ENCODE assay signal across 1 cellular context in the genomic region with DNA sequence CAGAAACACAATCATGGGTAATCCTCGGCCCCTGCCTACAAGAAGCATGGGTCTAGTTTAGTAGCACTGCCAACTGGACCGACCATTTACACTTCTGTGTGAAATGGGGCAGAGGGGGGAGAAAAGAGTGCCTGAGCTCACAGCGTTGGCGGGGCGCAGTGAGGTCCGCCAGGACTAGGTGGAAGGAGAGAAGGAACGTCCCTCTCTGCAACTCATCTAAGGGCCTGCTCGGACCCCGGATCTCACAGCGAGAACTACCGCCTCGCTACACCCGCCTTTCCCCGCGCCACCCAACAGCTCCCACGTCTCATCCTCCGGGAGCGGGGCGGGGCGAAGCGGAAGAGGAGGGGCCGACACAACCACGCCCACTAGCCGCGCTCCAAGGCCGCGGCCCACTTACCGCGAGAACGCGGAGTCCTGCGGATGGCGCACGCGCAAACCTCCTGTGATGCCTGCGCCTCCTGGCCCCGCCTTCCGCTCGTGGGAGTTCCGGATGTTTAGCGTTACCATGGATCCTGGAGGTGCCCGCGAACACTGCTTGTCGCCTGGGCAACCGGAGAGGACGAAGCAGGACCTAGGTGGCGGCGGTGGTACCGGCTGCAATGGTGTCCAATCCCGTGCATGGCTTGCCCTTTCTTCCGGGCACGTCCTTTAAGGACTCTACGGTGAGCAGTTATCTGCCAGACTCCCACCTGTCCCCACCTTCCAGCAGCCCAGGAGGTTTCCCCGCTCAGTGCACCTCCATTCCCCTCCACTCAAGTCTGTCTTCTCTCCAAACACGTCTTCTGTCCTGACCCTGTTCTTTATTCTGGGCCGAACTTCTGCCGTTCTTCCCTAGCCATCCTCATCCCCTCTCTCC.
TF ChIP-seq lines count a peak whose summit lies in the region.

TSS of gene EFHC1 (plus strand) at position 534 of the 859 bp plus-strand sequence. CDS start at position 603, 69 bp downstream.

TF ChIP-seq in HepG2, 621 proteins besides CTCF, POLR2A, EP300 and RAD21 (continued from another document and continues in another):
- TF ChIP-seq ZNF790 (CRISPR knock-in tag; IDR thresholded peaks at IDR 0.05; ENCODE audit: borderline replicate concordance) (no peak), NFE2 (CRISPR knock-in tag; IDR thresholded peaks at IDR 0.05) (no peak), PLRG1 (conservative IDR thresholded peaks at IDR 0.05) (no peak), PAF1 (CRISPR knock-in tag; IDR thresholded peaks at IDR 0.05) (no peak), HNRNPLL (IDR thresholded peaks at IDR 0.05; ENCODE audit: low read depth, low read length, poor library complexity, severe bottlenecking) (peak; percentile 87), SOX5 (CRISPR knock-in tag; IDR thresholded peaks at IDR 0.05; ENCODE audit: borderline replicate concordance) (peak; percentile 65), ZMYM2 (CRISPR knock-in tag; IDR thresholded peaks at IDR 0.05) (no peak), ZNF720 (CRISPR knock-in tag; IDR thresholded peaks at IDR 0.05) (0 out of 2 replicates have a peak, but pooled peaks have one; percentile 73), ZNF598 (CRISPR knock-in tag; IDR thresholded peaks at IDR 0.05; ENCODE audit: borderline replicate concordance) (peak; percentile 75), REXO4 (CRISPR knock-in tag; IDR thresholded peaks at IDR 0.05; ENCODE audit: borderline replicate concordance) (no peak), HIVEP1 (CRISPR knock-in tag; IDR thresholded peaks at IDR 0.05) (peak; percentile 95), ZNF777 (CRISPR knock-in tag; IDR thresholded peaks at IDR 0.05) (no peak), ZNF335 (CRISPR knock-in tag; IDR thresholded peaks at IDR 0.05) (no peak), ATF7-NPFF (CRISPR knock-in tag; IDR thresholded peaks at IDR 0.05; ENCODE audit: low read depth) (peak; percentile 52; the same call in 1 of the 2 replicates), NFYB (CRISPR knock-in tag; IDR thresholded peaks at IDR 0.05) (peak; percentile 66; the same call in 1 of the 2 replicates), FOSL1 (CRISPR knock-in tag; IDR thresholded peaks at IDR 0.05; ENCODE audit: borderline replicate concordance) (no peak), CREBL2 (CRISPR knock-in tag; IDR thresholded peaks at IDR 0.05; ENCODE audit: borderline replicate concordance) (peak; percentile 24; the same call in 1 of the 2 replicates), NR2C2 (CRISPR knock-in tag; IDR thresholded peaks at IDR 0.05; ENCODE audit: borderline replicate concordance) (peak; percentile 60; the same call in 1 of the 2 replicates), SPEN (CRISPR knock-in tag; IDR thresholded peaks at IDR 0.05; ENCODE audit: low read depth) (peak; percentile 98), ZNF816 (CRISPR knock-in tag; IDR thresholded peaks at IDR 0.05; ENCODE audit: borderline replicate concordance) (no peak), ETV5 (CRISPR knock-in tag; IDR thresholded peaks at IDR 0.05; ENCODE audit: borderline replicate concordance) (peak; percentile 99), ZNF256 (CRISPR knock-in tag; conservative IDR thresholded peaks at IDR 0.05) (peak; percentile 78), ZBTB25 (CRISPR knock-in tag; IDR thresholded peaks at IDR 0.05) (peak; percentile 88), KLF13 (CRISPR knock-in tag; IDR thresholded peaks at IDR 0.05) (no peak), ZBTB1 (CRISPR knock-in tag; IDR thresholded peaks at IDR 0.05; ENCODE audit: borderline replicate concordance) (no peak), LCORL (IDR thresholded peaks at IDR 0.05) (no peak), LCORL (CRISPR knock-in tag; IDR thresholded peaks at IDR 0.05) (peak; percentile 68; the same call in 1 of the 2 replicates), RFX3 (CRISPR knock-in tag; IDR thresholded peaks at IDR 0.05) (peak; percentile 100), ZNF513 (CRISPR knock-in tag; conservative IDR thresholded peaks at IDR 0.05) (peak; percentile 90), NCOR1 (IDR thresholded peaks at IDR 0.05; ENCODE audit: borderline replicate concordance, low read length) (no peak), RBAK (CRISPR knock-in tag; IDR thresholded peaks at IDR 0.05) (no peak; the same call in 1 of the 2 replicates), GLI4 (CRISPR knock-in tag; IDR thresholded peaks at IDR 0.05; ENCODE audit: borderline replicate concordance) (0 out of 2 replicates have a peak, but pooled peaks have one; percentile 86), AGO2 (optimal IDR thresholded peaks at IDR 0.05; ENCODE audit: low read depth, low read length) (peak; percentile 79), ASH2L (IDR thresholded peaks at IDR 0.05; ENCODE audit: insufficient read length, low read depth, low read length) (no peak), ZNF878 (CRISPR knock-in tag; IDR thresholded peaks at IDR 0.05) (no peak), HHEX (CRISPR knock-in tag; IDR thresholded peaks at IDR 0.05) (peak; percentile 7; the same call in 1 of the 2 replicates), FOXK2 (IDR thresholded peaks at IDR 0.05) (peak; percentile 72; the same call in 1 of the 2 replicates), ZNF33A (CRISPR knock-in tag; IDR thresholded peaks at IDR 0.05; ENCODE audit: borderline replicate concordance) (no peak), ELF4 (CRISPR knock-in tag; IDR thresholded peaks at IDR 0.05; ENCODE audit: borderline replicate concordance) (no peak; the same call in 1 of the 2 replicates), POLR2AphosphoS2 (IDR thresholded peaks at IDR 0.05; ENCODE audit: low read depth, low read length) (no peak), ZFP62 (CRISPR knock-in tag; IDR thresholded peaks at IDR 0.05) (no peak), ZNF460 (CRISPR knock-in tag; IDR thresholded peaks at IDR 0.05; ENCODE audit: borderline replicate concordance) (no peak; the same call in 1 of the 2 replicates), GTF2F1 (IDR thresholded peaks at IDR 0.05; ENCODE audit: low read length) (no peak), ZNF605 (CRISPR knock-in tag; IDR thresholded peaks at IDR 0.05) (peak; percentile 51; the same call in 1 of the 2 replicates), TCF12 (IDR thresholded peaks at IDR 0.05) (no peak), TCF12 (CRISPR knock-in tag; IDR thresholded peaks at IDR 0.05) (no peak), ZMYM3 (CRISPR knock-in tag; IDR thresholded peaks at IDR 0.05) (no peak; the same call in 1 of the 2 replicates), TRIM24 (CRISPR knock-in tag; IDR thresholded peaks at IDR 0.05) (no peak), ZC3H13 (CRISPR knock-in tag; IDR thresholded peaks at IDR 0.05) (peak; percentile 78; the same call in 1 of the 2 replicates), ELF3 (CRISPR knock-in tag; IDR thresholded peaks at IDR 0.05) (peak; percentile 88), FOXA3 (CRISPR knock-in tag; IDR thresholded peaks at IDR 0.05) (peak; percentile 74; the same call in 1 of the 2 replicates), DDIT3 (CRISPR knock-in tag; IDR thresholded peaks at IDR 0.05) (peak; percentile 50; the same call in 1 of the 2 replicates)
- TF ChIP-seq, protein P1, sequence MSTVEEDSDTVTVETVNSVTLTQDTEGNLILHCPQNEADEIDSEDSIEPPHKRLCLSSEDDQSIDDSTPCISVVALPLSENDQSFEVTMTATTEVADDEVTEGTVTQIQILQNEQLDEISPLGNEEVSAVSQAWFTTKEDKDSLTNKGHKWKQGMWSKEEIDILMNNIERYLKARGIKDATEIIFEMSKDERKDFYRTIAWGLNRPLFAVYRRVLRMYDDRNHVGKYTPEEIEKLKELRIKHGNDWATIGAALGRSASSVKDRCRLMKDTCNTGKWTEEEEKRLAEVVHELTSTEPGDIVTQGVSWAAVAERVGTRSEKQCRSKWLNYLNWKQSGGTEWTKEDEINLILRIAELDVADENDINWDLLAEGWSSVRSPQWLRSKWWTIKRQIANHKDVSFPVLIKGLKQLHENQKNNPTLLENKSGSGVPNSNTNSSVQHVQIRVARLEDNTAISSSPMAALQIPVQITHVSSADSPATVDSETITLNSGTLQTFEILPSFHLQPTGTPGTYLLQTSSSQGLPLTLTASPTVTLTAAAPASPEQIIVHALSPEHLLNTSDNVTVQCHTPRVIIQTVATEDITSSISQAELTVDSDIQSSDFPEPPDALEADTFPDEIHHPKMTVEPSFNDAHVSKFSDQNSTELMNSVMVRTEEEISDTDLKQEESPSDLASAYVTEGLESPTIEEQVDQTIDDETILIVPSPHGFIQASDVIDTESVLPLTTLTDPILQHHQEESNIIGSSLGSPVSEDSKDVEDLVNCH (CRISPR knock-in tag; IDR thresholded peaks at IDR 0.05): peak; percentile 60; the same call in 1 of the 2 replicates
- TF ChIP-seq, protein P2, sequence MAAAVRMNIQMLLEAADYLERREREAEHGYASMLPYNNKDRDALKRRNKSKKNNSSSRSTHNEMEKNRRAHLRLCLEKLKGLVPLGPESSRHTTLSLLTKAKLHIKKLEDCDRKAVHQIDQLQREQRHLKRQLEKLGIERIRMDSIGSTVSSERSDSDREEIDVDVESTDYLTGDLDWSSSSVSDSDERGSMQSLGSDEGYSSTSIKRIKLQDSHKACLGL (CRISPR knock-in tag; IDR thresholded peaks at IDR 0.05): peak; percentile 55; the same call in 1 of the 2 replicates
- TF ChIP-seq, protein P3, sequence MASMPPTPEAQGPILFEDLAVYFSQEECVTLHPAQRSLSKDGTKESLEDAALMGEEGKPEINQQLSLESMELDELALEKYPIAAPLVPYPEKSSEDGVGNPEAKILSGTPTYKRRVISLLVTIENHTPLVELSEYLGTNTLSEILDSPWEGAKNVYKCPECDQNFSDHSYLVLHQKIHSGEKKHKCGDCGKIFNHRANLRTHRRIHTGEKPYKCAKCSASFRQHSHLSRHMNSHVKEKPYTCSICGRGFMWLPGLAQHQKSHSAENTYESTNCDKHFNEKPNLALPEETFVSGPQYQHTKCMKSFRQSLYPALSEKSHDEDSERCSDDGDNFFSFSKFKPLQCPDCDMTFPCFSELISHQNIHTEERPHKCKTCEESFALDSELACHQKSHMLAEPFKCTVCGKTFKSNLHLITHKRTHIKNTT (CRISPR knock-in tag; IDR thresholded peaks at IDR 0.05): no peak
- TF ChIP-seq, protein P4, sequence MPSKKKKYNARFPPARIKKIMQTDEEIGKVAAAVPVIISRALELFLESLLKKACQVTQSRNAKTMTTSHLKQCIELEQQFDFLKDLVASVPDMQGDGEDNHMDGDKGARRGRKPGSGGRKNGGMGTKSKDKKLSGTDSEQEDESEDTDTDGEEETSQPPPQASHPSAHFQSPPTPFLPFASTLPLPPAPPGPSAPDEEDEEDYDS (CRISPR knock-in tag; IDR thresholded peaks at IDR 0.05): peak; percentile 97
- TF ChIP-seq, protein P5, sequence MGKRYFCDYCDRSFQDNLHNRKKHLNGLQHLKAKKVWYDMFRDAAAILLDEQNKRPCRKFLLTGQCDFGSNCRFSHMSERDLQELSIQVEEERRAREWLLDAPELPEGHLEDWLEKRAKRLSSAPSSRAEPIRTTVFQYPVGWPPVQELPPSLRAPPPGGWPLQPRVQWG (CRISPR knock-in tag; IDR thresholded peaks at IDR 0.05; ENCODE audit: borderline replicate concordance, low read depth): no peak
- TF ChIP-seq, protein P6, sequence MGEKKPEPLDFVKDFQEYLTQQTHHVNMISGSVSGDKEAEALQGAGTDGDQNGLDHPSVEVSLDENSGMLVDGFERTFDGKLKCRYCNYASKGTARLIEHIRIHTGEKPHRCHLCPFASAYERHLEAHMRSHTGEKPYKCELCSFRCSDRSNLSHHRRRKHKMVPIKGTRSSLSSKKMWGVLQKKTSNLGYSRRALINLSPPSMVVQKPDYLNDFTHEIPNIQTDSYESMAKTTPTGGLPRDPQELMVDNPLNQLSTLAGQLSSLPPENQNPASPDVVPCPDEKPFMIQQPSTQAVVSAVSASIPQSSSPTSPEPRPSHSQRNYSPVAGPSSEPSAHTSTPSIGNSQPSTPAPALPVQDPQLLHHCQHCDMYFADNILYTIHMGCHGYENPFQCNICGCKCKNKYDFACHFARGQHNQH (CRISPR knock-in tag; IDR thresholded peaks at IDR 0.05): peak; percentile 79; the same call in 1 of the 2 replicates
- TF ChIP-seq, protein P7, sequence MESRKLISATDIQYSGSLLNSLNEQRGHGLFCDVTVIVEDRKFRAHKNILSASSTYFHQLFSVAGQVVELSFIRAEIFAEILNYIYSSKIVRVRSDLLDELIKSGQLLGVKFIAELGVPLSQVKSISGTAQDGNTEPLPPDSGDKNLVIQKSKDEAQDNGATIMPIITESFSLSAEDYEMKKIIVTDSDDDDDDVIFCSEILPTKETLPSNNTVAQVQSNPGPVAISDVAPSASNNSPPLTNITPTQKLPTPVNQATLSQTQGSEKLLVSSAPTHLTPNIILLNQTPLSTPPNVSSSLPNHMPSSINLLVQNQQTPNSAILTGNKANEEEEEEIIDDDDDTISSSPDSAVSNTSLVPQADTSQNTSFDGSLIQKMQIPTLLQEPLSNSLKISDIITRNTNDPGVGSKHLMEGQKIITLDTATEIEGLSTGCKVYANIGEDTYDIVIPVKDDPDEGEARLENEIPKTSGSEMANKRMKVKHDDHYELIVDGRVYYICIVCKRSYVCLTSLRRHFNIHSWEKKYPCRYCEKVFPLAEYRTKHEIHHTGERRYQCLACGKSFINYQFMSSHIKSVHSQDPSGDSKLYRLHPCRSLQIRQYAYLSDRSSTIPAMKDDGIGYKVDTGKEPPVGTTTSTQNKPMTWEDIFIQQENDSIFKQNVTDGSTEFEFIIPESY (CRISPR knock-in tag; IDR thresholded peaks at IDR 0.05): 0 out of 2 replicates have a peak, but pooled peaks have one; percentile 55
